Comparison of ENCODE assay signal across 8 cellular contexts in genomic region chr6:25962368-25963127, GRCh38. TPM values are rescaled to one million over a fixed set of nuclear protein-coding genes. Genes with fewer than 3 reads are reported as not detected.
DNase-seq lines count a peak whose midpoint lies in the region; ATAC-seq, FAIRE-seq and TF ChIP-seq lines count a peak whose summit lies in the region.

TRIM38 (plus strand) TSS chr6:25962802; CDS start chr6:25966523, 3,721 bp downstream.

- peak within 1 kb of the TSS; percentile 21 to 92 (median 42); a peak in 4 of 7 replicates for H3K27ac Mint-ChIP-seq in H9

- peak within 1 kb of the TSS; percentile 69 for H2AFZ ChIP-seq in H9 (ENCODE audit: low read length)
- peak within 1 kb of the TSS; percentile 96 for H2AFZ ChIP-seq in HepG2 (ENCODE audit: low read length)

- ATAC-seq in activated CD4-positive, CD25-positive, alpha-beta regulatory T cell treated with anti-CD3 and anti-CD28 coated beads, Interleukin-2, amount 50 U/mL, for 24 hours: peak; percentile 82 to 86
- ATAC-seq in HepG2: peak; percentile 83

- TF ChIP-seq EP300 in HepG2 (IDR thresholded peaks at IDR 0.05; ENCODE audit: low read depth in 2 of 2, low read length in 2 of 2) (peak in 1 of 2 experiments; percentile 30; a peak in 1 of 4 replicates), HepG2 (CRISPR knock-in tag; IDR thresholded peaks at IDR 0.05; ENCODE audit: borderline replicate concordance) (no peak)

- H2BK120ac ChIP-seq in H9 (ENCODE audit: low read depth, low read length, poor library complexity, severe bottlenecking): no peak within 1 kb of the TSS

- no peaks in the 10 kb centered on the region for H3K79me1 ChIP-seq in H9 (ENCODE audit: insufficient read depth, low read depth, low read length, poor library complexity, severe bottlenecking)

- H3K36me3 ChIP-seq in HepG2 (replicated peaks in 1 of 2; ENCODE audit: control insufficient read depth in 1 of 2, insufficient read depth in 2 of 2, low read length in 2 of 2): peaks cover 0 to 11% of the 10 kb centered on the region in 2 experiments; a peak in 1 of 5 replicates

- no CpG with 5 or more reads among the region's 9 CpGs for WGBS in H9 (ENCODE audit: extremely low coverage, insufficient read length, low lambda C conversion rate)
- 2% methylated on average over 9 of the region's 9 CpGs for WGBS in HepG2 (ENCODE audit: low lambda C conversion rate)

- no peak within 1 kb of the TSS for H3T11ph ChIP-seq in H9 (ENCODE audit: low read length)

- no peak within 1 kb of the TSS for H2AK5ac ChIP-seq in H9 (ENCODE audit: insufficient read length, low read length)

- H3K23ac ChIP-seq in H9 (ENCODE audit: insufficient read length, low read depth, low read length): no peak within 1 kb of the TSS

- no peak within 1 kb of the TSS for H3K14ac ChIP-seq in H9 (ENCODE audit: insufficient read depth, low read length)

- FAIRE-seq in HepG2 (lab: Jason Lieb, UNC): peak; percentile 30

- TF ChIP-seq CTCF in GM10266 (IDR thresholded peaks at IDR 0.05; ENCODE audit: control insufficient read depth, insufficient read depth, low read depth, missing control alignments) (no peak), H9 (conservative IDR thresholded peaks at IDR 0.05) (no peak), HepG2 (CRISPR knock-in tag; IDR thresholded peaks at IDR 0.05) (no peak)

- H3K27ac ChIP-seq in H9 (ENCODE audit: insufficient read length, low read depth, low read length) (no peak within 1 kb of the TSS), cingulate gyrus (ENCODE audit: low read depth, low read length) (peak within 1 kb of the TSS; percentile 90), HepG2 (ENCODE audit: extremely low read length, insufficient read depth, low read length) (peak within 1 kb of the TSS; percentile 54)

- TF ChIP-seq RAD21 in HepG2 (CRISPR knock-in tag; IDR thresholded peaks at IDR 0.05): no peak

- H4K5ac ChIP-seq in H9 (ENCODE audit: insufficient read length, low read depth, low read length): peak within 1 kb of the TSS; percentile 55

- H2BK15ac ChIP-seq in H9 (ENCODE audit: low read depth, low read length): no peak within 1 kb of the TSS

- H3K4me2 ChIP-seq in H9 (ENCODE audit: insufficient read depth, insufficient read length, low read length): peak within 1 kb of the TSS; percentile 47
- peak within 1 kb of the TSS; percentile 95 for H3K4me2 ChIP-seq in HepG2 (ENCODE audit: low read depth, low read length)

- peaks cover 26 to 29% of the 10 kb centered on the region in 2 experiments for H3K9me3 Mint-ChIP-seq in H9

- H3K4me1 ChIP-seq in H9 (ENCODE audit: insufficient read depth, low read length) (peaks cover 10% of the 10 kb centered on the region), HepG2 (ENCODE audit: insufficient read depth, low read length) (peaks cover 39% of the 10 kb centered on the region)

- no peak within 1 kb of the TSS for H3K4ac ChIP-seq in H9 (ENCODE audit: low read depth, low read length)

- H3K36me3 Mint-ChIP-seq in H9 (ENCODE audit: insufficient read depth in 1 of 3, low read depth in 3 of 3): peaks cover 20 to 50% (median 29%) of the 10 kb centered on the region in 3 experiments

- POLR2A ChIA-PET in HepG2 (lab: Yijun Ruan, JAX): interaction anchor here (0.6 to 5.9 kb wide), 4 partner anchors 18 to 39 kb away, joined by 3 to 41 read pairs (median 3); no protein-coding TSS in a partner anchor

- peak within 1 kb of the TSS; percentile 43 for H3K18ac ChIP-seq in H9 (ENCODE audit: insufficient read length, low read depth, low read length)

- H3K27me3 ChIP-seq in H9 (ENCODE audit: insufficient read depth, low read length) (no peaks in the 10 kb centered on the region; the same call in 1 of the 2 replicates), HepG2 (ENCODE audit: control insufficient read depth in 1 of 2, insufficient read depth in 2 of 2, low read length in 2 of 2) (no peaks in the 10 kb centered on the region; a peak in 1 of 5 replicates)

- H3K23me2 ChIP-seq in H9 (ENCODE audit: insufficient read length, low read depth, low read length, poor library complexity, severe bottlenecking): no peaks in the 10 kb centered on the region

- H4K91ac ChIP-seq in H9 (ENCODE audit: insufficient read length, low read depth, low read length): no peak within 1 kb of the TSS

- H3K9me3 ChIP-seq in H9 (ENCODE audit: control insufficient read depth, low read depth, low read length): peaks cover 5% of the 10 kb centered on the region
- peaks cover 27% of the 10 kb centered on the region for H3K9me3 ChIP-seq in HepG2 (ENCODE audit: low read length)

- H3K4me1 Mint-ChIP-seq in H9: peaks cover 42 to 57% of the 10 kb centered on the region in 2 experiments

- H4K20me1 ChIP-seq in H9 (ENCODE audit: control insufficient read depth, insufficient read depth, insufficient read length) (no peaks in the 10 kb centered on the region), HepG2 (ENCODE audit: insufficient read depth, low read length) (no peaks in the 10 kb centered on the region)

- peak within 1 kb of the TSS; percentile 59 to 78 (median 73) for H3K4me3 ChIP-seq in HepG2 (replicated peaks in 1 of 3; ENCODE audit: insufficient read depth in 1 of 3, low read depth in 2 of 3, low read length in 3 of 3)

- H2BK12ac ChIP-seq in H9 (ENCODE audit: insufficient read length, low read depth, low read length): no peak within 1 kb of the TSS

- CTCF ChIA-PET in HepG2 (lab: Yijun Ruan, JAX; ENCODE audit: low intra/inter-chr PET ratio, low total read pairs): no interaction called here

- H3K56ac ChIP-seq in H9 (ENCODE audit: insufficient read length, low read depth, low read length): no peak within 1 kb of the TSS

- H3K9ac ChIP-seq in H9 (ENCODE audit: extremely low read depth, insufficient read length, low read length) (no peak within 1 kb of the TSS), HepG2 (ENCODE audit: insufficient read depth, low read depth, low read length) (peak within 1 kb of the TSS; percentile 77)

- peak; percentile 68 to 73 for TF ChIP-seq POLR2A in HepG2 (IDR thresholded peaks at IDR 0.05; ENCODE audit: insufficient read depth in 1 of 2, low read depth in 2 of 2, low read length in 2 of 2)

- in situ Hi-C loops in HepG2 (cut with HindIII; ENCODE audit: extremely low pct_ligation_motif_present, low pct_unique_long_range_greater_than_20kb): no loop called here

- intact Hi-C loops in HepG2 (cut with micrococcal nuclease; ENCODE audit: unreplicated experiment): loop anchor here (2.0 kb wide), 1 partner anchor 30 kb away; no protein-coding TSS in a partner anchor

- H3K27me3 Mint-ChIP-seq in H9 (ENCODE audit: low read depth): peaks cover 11% of the 10 kb centered on the region

- H2BK5ac ChIP-seq in H9 (ENCODE audit: insufficient read length, low read length): no peak within 1 kb of the TSS

- no peak within 1 kb of the TSS for H4K8ac ChIP-seq in H9 (replicated peaks; ENCODE audit: insufficient read length, low read depth, low read length)

- peak; percentile 70 for DNase-seq in GM10266 (ENCODE audit: extremely low spot score)
- peak; percentile 32 for DNase-seq in H9
- DNase-seq in M059J (ENCODE audit: low read depth): peak; percentile 97
- DNase-seq in HepG2 (ENCODE audit: low spot score): peak; percentile 74
- peak; percentile 44 to 60 (median 48) for DNase-seq in stimulated activated CD4-positive, alpha-beta T cell treated with anti-CD3 and anti-CD28 coated beads, TNF-alpha, amount 100 ng/mL, for 24 hours (ENCODE audit: low read depth in 3 of 3)
- DNase-seq in NCI-H524 (lab: John Stamatoyannopoulos, UW): no peak

- H3K4me3 Mint-ChIP-seq in H9: peak within 1 kb of the TSS; percentile 52 to 72

- no peak within 1 kb of the TSS for H2BK20ac ChIP-seq in H9 (ENCODE audit: low read depth, low read length, poor library complexity, severe bottlenecking)

- BruUV-seq in HepG2 (replicated peaks; lab: Mats Ljungman, UMichigan): TSS peak; percentile 85

- H3K79me2 ChIP-seq in H9 (ENCODE audit: insufficient read depth, low read length) (no peaks in the 10 kb centered on the region), HepG2 (ENCODE audit: insufficient read depth, low read length) (no peaks in the 10 kb centered on the region)

TF ChIP-seq in HepG2, 621 proteins besides CTCF, POLR2A, EP300 and RAD21 (continues in another document):
- TF ChIP-seq PHF5A (CRISPR knock-in tag; IDR thresholded peaks at IDR 0.05; ENCODE audit: low read depth, unreplicated experiment) (peak; percentile 47), POLR2G (IDR thresholded peaks at IDR 0.05; ENCODE audit: low read depth, low read length) (peak; percentile 84), RARA (CRISPR knock-in tag; IDR thresholded peaks at IDR 0.05) (no peak), GATAD2A (CRISPR knock-in tag; IDR thresholded peaks at IDR 0.05) (0 out of 2 replicates have a peak, but pooled peaks have one; percentile 22), ZNF501 (CRISPR knock-in tag; IDR thresholded peaks at IDR 0.05) (0 out of 2 replicates have a peak, but pooled peaks have one; percentile 8), KDM6A (CRISPR knock-in tag; IDR thresholded peaks at IDR 0.05; ENCODE audit: low read depth) (no peak), HOXA9 (CRISPR knock-in tag; IDR thresholded peaks at IDR 0.05; ENCODE audit: borderline replicate concordance) (no peak), CEBPB (IDR thresholded peaks at IDR 0.05; ENCODE audit: borderline replicate concordance, low read depth, low read length) (no peak)

RNA-seq across cellular contexts. Expression of gene TRIM38, which starts in this region (rescaled TPM):
- total RNA-seq in H9 (2021): 0.55 and 0.61 TPM in 2 replicates
- 9.6 and 13.9 TPM in 2 replicates for total RNA-seq in M059J (2014; rRNA removed; shearing (Covaris generic))
- total RNA-seq in HepG2 (2016; rRNA removed; fragmentation: Illumina TruSeq; extraction: Trizol): 2.5 and 3.6 TPM in 2 replicates
- 0.40 and 0.44 TPM in 2 replicates for total RNA-seq in HepG2 (2016; cell fraction: cytosol; rRNA removed; fragmentation: Illumina TruSeq; extraction: Trizol; ENCODE audit: low read depth)
- 2.6 and 3.4 TPM in 2 replicates for total RNA-seq in HepG2 (2016; cell fraction: insoluble cytoplasmic fraction; rRNA removed; fragmentation: Illumina TruSeq; extraction: Trizol)
- total RNA-seq in HepG2 (2016; cell fraction: membrane; rRNA removed; fragmentation: Illumina TruSeq; extraction: Trizol): 1.1 TPM in 2 replicates
- total RNA-seq in HepG2 (2016; cell fraction: nucleus; rRNA removed; fragmentation: Illumina TruSeq; extraction: Trizol): 3.4 TPM in 2 replicates
- 3.1 and 3.7 TPM in 2 replicates for polyA plus RNA-seq in HepG2 (2011; rRNA removed)
- 1.1 and 1.8 TPM in 2 replicates for polyA plus RNA-seq in HepG2 (2011; cell fraction: cytosol; rRNA removed)
- polyA plus RNA-seq in HepG2 (2011; cell fraction: nucleus; rRNA removed): 4.0 and 5.6 TPM in 2 replicates
- polyA plus RNA-seq in HepG2 (2012): 2.3 and 2.9 TPM in 2 replicates
- 0.16 and 0.17 TPM in 2 replicates for polyA plus RNA-seq in HepG2 (2016; cell fraction: cytosol; fragmentation: Illumina TruSeq; extraction: Trizol; ENCODE audit: low read depth)
- polyA plus RNA-seq in HepG2 (2016; cell fraction: insoluble cytoplasmic fraction; fragmentation: Illumina TruSeq; extraction: Trizol; ENCODE audit: low read depth): 2.1 and 2.5 TPM in 2 replicates
- 0.42 and 0.45 TPM in 2 replicates for polyA plus RNA-seq in HepG2 (2016; cell fraction: membrane; fragmentation: Illumina TruSeq; extraction: Trizol; ENCODE audit: low read depth)
- 4.1 and 4.8 TPM in 2 replicates for polyA plus RNA-seq in HepG2 (2016; cell fraction: nucleus; fragmentation: Illumina TruSeq; extraction: Trizol; ENCODE audit: insufficient read depth, low read depth)
- 2.6 and 4.4 TPM in 2 replicates for polyA minus RNA-seq in HepG2 (2011; rRNA and poly(A)+ RNA removed; ENCODE audit: low replicate concordance)
- 1.8 and 2.8 TPM in 2 replicates for polyA minus RNA-seq in HepG2 (2011; cell fraction: cytosol; rRNA and poly(A)+ RNA removed)
- 8.8 and 11.1 TPM in 2 replicates for polyA minus RNA-seq in HepG2 (2011; cell fraction: nucleus; rRNA and poly(A)+ RNA removed)

Comparison
In these comparisons a context has a peak if more than half of its experiments do, and no peak if none do; other contexts are left out.
1. Peak in DNase-seq and H3K4me2 ChIP-seq in H9; RNA of the gene not detected or under 1 TPM.
2. DNase-seq: peak in GM10266 (single experiment), M059J (single experiment), HepG2 (single experiment) and stimulated activated CD4-positive, alpha-beta T cell treated with anti-CD3 and anti-CD28 coated beads, TNF-alpha, amount 100 ng/mL, for 24 hours (3 of 3); none in NCI-H524 (0 of 2).